In the genomic region with DNA sequence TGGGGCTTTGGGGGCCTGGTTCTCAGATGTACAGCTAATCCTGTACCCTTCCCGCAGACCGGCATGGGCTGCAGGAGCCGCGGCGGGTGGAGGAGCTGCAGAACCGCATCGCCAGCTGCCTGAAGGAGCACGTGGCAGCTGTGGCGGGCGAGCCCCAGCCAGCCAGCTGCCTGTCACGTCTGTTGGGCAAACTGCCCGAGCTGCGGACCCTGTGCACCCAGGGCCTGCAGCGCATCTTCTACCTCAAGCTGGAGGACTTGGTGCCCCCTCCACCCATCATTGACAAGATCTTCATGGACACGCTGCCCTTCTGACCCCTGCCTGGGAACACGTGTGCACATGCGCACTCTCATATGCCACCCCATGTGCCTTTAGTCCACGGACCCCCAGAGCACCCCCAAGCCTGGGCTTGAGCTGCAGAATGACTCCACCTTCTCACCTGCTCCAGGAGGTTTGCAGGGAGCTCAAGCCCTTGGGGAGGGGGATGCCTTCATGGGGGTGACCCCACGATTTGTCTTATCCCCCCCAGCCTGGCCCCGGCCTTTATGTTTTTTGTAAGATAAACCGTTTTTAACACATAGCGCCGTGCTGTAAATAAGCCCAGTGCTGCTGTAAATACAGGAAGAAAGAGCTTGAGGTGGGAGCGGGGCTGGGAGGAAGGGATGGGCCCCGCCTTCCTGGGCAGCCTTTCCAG, we compare ENCODE assay signal across 16 cellular contexts. TPM values are rescaled to one million over a fixed set of nuclear protein-coding genes. Genes with fewer than 3 reads are reported as not detected.
DNase-seq lines count a peak whose midpoint lies in the region; ATAC-seq and TF ChIP-seq lines count a peak whose summit lies in the region.
"Had no signal": no experiment of that assay in that cellular context is flagged by ENCODE, and none has a peak within 500 bp of the region (broad histone marks: within the 10 kb centered on the region; RNA-seq: fewer than 3 reads in every experiment).

No MANE protein-coding gene starts in this region.

- TF ChIP-seq CTCF in adrenal gland (IDR thresholded peaks at IDR 0.05), result no peak
- TF ChIP-seq CTCF in right lobe of liver (IDR thresholded peaks at IDR 0.05), result no peak
- TF ChIP-seq CTCF in GM10266 (IDR thresholded peaks at IDR 0.05; ENCODE audit: control insufficient read depth, insufficient read depth, low read depth, missing control alignments), result no peak

- TF ChIP-seq POLR2A in adrenal gland (IDR thresholded peaks at IDR 0.05), result no peak
- TF ChIP-seq POLR2A in right lobe of liver (IDR thresholded peaks at IDR 0.05), result peak; percentile 15

- peak; percentile 27 for DNase-seq in stimulated activated CD8-positive, alpha-beta memory T cell treated with anti-CD3 and anti-CD28 coated beads, Interleukin-12 subunit alpha, Interleukin-12 subunit beta, amount 100 ng/mL, for 1 hour (ENCODE audit: low read depth)
- no peak for DNase-seq in stimulated activated CD8-positive, alpha-beta memory T cell treated with anti-CD3 and anti-CD28 coated beads, Interleukin-4, amount 100 ng/mL, for 48 hours
- peak in 5 of 7 donors; percentile 31 to 82 (median 70) for DNase-seq in adrenal gland
- no peak for DNase-seq in right lobe of liver
- DNase-seq in NCI-H128 (lab: John Stamatoyannopoulos, UW; ENCODE audit: unreplicated experiment), result no peak
- no peak for DNase-seq in GM10266 (ENCODE audit: extremely low spot score)
- no peak for DNase-seq in stimulated activated naive B cell treated with anti-CD40 and anti-IgM and Interleukin-4, amounts not matched to agents 10 μg/mL and 1 μg/mL and 100 μg/mL, for 72 hours
- DNase-seq: activated CD4-positive, CD25-positive, alpha-beta regulatory T cell treated with anti-CD3 and anti-CD28 coated beads, Interleukin-2, amount 50 U/mL, for 72 hours; endodermal cell; NCI-H774; stimulated activated CD4-positive, alpha-beta T cell treated with anti-CD3 and anti-CD28 coated beads, Interleukin-1b, Interleukin-23, amount 100 ng/mL, for 48 hours; stimulated activated naive CD4-positive, alpha-beta T cell treated with Interleukin-2 at 50 U/mL for 16 hours had no signal

- no peak overlapping the region for H3K4me3 ChIP-seq in adrenal gland
- H3K4me3 ChIP-seq in right lobe of liver, result no peak overlapping the region

- H3K9me3 ChIP-seq in adrenal gland (replicated peaks in 1 of 3) (no peaks in the 10 kb centered on the region), right lobe of liver (no peaks in the 10 kb centered on the region)

- no peak for ATAC-seq in right lobe of liver
- no peak for ATAC-seq in HG03025 (IDR thresholded peaks at IDR 0.05; ENCODE audit: low FRiP score, unreplicated experiment)
- no peak for ATAC-seq in stimulated activated naive B cell treated with anti-CD40 and anti-IgM and Interleukin-4, amounts not matched to agents 10 μg/mL and 1 μg/mL and 100 μg/mL, for 72 hours (replicated peaks)

- intact Hi-C loops in adrenal gland (cut with DNase I) (no loop called here), right lobe of liver (cut with DNase I) (no loop called here)

- peaks cover 0 to 4% of the 10 kb centered on the region in 2 donors for H3K27me3 Mint-ChIP-seq in stimulated activated naive B cell treated with anti-CD40 and anti-IgM and Interleukin-4, amounts not matched to agents 10 μg/mL and 1 μg/mL and 100 μg/mL, for 72 hours

- peaks cover 0 to 57% of the 10 kb centered on the region in 2 donors for H3K36me3 ChIP-seq in adrenal gland (replicated peaks in 1 of 2)
- no peaks in the 10 kb centered on the region for H3K36me3 ChIP-seq in right lobe of liver

- no peak overlapping the region for H3K4me3 Mint-ChIP-seq in stimulated activated naive B cell treated with anti-CD40 and anti-IgM and Interleukin-4, amounts not matched to agents 10 μg/mL and 1 μg/mL and 100 μg/mL, for 72 hours
- H3K4me3 Mint-ChIP-seq: endodermal cell had no signal

- H3K4me1 ChIP-seq in adrenal gland (replicated peaks in 1 of 2) (peaks cover 18 to 22% of the 10 kb centered on the region in 2 donors), right lobe of liver (no peaks in the 10 kb centered on the region)
- H3K4me1 ChIP-seq: parathyroid adenoma had no signal

- peaks cover 7 to 16% of the 10 kb centered on the region in 2 donors for H3K4me1 Mint-ChIP-seq in stimulated activated naive B cell treated with anti-CD40 and anti-IgM and Interleukin-4, amounts not matched to agents 10 μg/mL and 1 μg/mL and 100 μg/mL, for 72 hours

- H3K27ac Mint-ChIP-seq in stimulated activated naive B cell treated with anti-CD40 and anti-IgM and Interleukin-4, amounts not matched to agents 10 μg/mL and 1 μg/mL and 100 μg/mL, for 72 hours, result no peak overlapping the region
- H3K27ac Mint-ChIP-seq: endodermal cell had no signal

- H3K27ac ChIP-seq in adrenal gland (peak overlapping the region in 1 of 5 donors; percentile 62), right lobe of liver (no peak overlapping the region)
- H3K27ac ChIP-seq: C4-2B, parathyroid adenoma had no signal

- WGBS in adrenal gland, 4 donors, result 74 to 80% (median 77%) methylated on average over 8 to 25 of the region's 25 CpGs
- WGBS in right lobe of liver (ENCODE audit: insufficient coverage, low coverage, low lambda C conversion rate, missing lambda C conversion rate), result 69% methylated on average over 10 of the region's 25 CpGs

- no peaks in the 10 kb centered on the region for H3K9me3 Mint-ChIP-seq in stimulated activated naive B cell treated with anti-CD40 and anti-IgM and Interleukin-4, amounts not matched to agents 10 μg/mL and 1 μg/mL and 100 μg/mL, for 72 hours
- H3K9me3 Mint-ChIP-seq: endodermal cell had no signal

- H3K36me3 Mint-ChIP-seq in stimulated activated naive B cell treated with anti-CD40 and anti-IgM and Interleukin-4, amounts not matched to agents 10 μg/mL and 1 μg/mL and 100 μg/mL, for 72 hours, result peaks cover 32 to 37% of the 10 kb centered on the region in 2 donors

- H3K27me3 ChIP-seq in adrenal gland (no peaks in the 10 kb centered on the region), right lobe of liver (no peaks in the 10 kb centered on the region)

RNA-seq across cellular contexts. Expression of gene NR4A1, which starts 7.5 kb away (rescaled TPM):
- total RNA-seq in adrenal gland (100 to 1,000 TPM in 5 of 8 donors, 10 to 100 TPM in 3; 49.5 to 854 (median 185) TPM), right lobe of liver (1 to 10 TPM; 5.0 to 8.8 (median 7.7) TPM)
- 100 to 1,000 TPM in 2 of 3 donors, 10 to 100 TPM in 1; 34.5 to 499 (median 282) TPM for polyA plus RNA-seq in adrenal gland

RNA-seq across cellular contexts. Expression of gene ATG101, which starts 11.0 kb away (rescaled TPM):
- total RNA-seq in adrenal gland (10 to 100 TPM; 28.8 to 60.4 (median 38.6) TPM), right lobe of liver (10 to 100 TPM; 17.4 to 29.7 (median 21.0) TPM)
- 10 to 100 TPM; 20.9 to 28.6 (median 27.1) TPM for polyA plus RNA-seq in adrenal gland

RNA-seq across cellular contexts. Expression of gene SMIM41, which starts 20.7 kb away (rescaled TPM):
- total RNA-seq in adrenal gland (1 to 10 TPM in 1 of 8 donors, under 1 TPM in 2, not detected in 5; 0.54 to 2.1 (median 0.83) TPM), right lobe of liver (not detected)
- under 1 TPM in 1 of 3 donors, not detected in 2; 0.10 TPM for polyA plus RNA-seq in adrenal gland
- total RNA-seq: endodermal cell, LHCN-M2 had no signal

RNA-seq across cellular contexts. Expression of gene TAMALIN, which starts 52.0 kb away (rescaled TPM):
- total RNA-seq in adrenal gland, result 10 to 100 TPM in 5 of 8 donors, 1 to 10 TPM in 3; 1.8 to 26.0 (median 14.9) TPM
- 10 to 100 TPM in 2 of 3 donors, 1 to 10 TPM in 1; 5.3 to 44.9 (median 41.3) TPM for polyA plus RNA-seq in adrenal gland
- total RNA-seq in right lobe of liver, result 1 to 10 TPM; 2.9 to 6.5 (median 3.9) TPM

Comparison
In these comparisons a context has a peak if more than half of its experiments do, and no peak if none do; other contexts are left out.
1. DNase-seq: peak in stimulated activated CD8-positive, alpha-beta memory T cell treated with anti-CD3 and anti-CD28 coated beads, Interleukin-12 subunit alpha, Interleukin-12 subunit beta, amount 100 ng/mL, for 1 hour (single experiment) and adrenal gland (5 of 7); none in stimulated activated CD8-positive, alpha-beta memory T cell treated with anti-CD3 and anti-CD28 coated beads, Interleukin-4, amount 100 ng/mL, for 48 hours (single experiment), right lobe of liver (0 of 3), NCI-H128 (single experiment), GM10266 (single experiment) and stimulated activated naive B cell treated with anti-CD40 and anti-IgM and Interleukin-4, amounts not matched to agents 10 μg/mL and 1 μg/mL and 100 μg/mL, for 72 hours (single experiment).
2. RNA of gene NR4A1, which starts 7.5 kb away (total RNA-seq): 49.5 to 854 TPM in adrenal gland; 5.0 to 8.8 TPM in right lobe of liver; every median in the first group is over 4 times any median in the second.